In the genomic region with DNA sequence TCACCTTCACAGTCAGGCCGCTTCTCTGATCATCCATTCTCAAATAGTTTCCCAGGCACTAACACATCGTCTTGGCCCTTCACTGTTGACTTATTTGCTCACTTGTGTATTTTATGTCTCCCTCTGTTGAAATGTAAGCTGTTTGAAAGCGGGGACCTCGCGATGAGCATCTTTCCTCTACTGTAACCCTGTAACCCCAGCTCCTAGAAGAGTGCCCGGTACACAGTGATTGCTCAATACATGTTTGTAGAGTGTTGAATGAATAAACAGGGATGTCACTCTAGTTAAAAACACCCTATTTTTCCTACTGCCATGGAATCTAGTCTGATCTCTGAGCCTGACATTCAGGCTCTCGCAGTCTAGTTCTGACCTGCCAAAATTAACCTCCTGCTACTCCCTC, we compare ENCODE assay signal across 25 cellular contexts.
"Had no signal": no experiment of that assay in that cellular context is flagged by ENCODE, and none has a peak within 500 bp of the region (broad histone marks: within the 10 kb centered on the region; RNA-seq: fewer than 3 reads in every experiment).

No MANE protein-coding gene starts in this region.

- H3K27ac ChIP-seq: adrenal gland, body of pancreas, breast epithelium, SJCRH30, SK-N-MC had no signal

- H3K4me3 ChIP-seq: adrenal gland, body of pancreas, breast epithelium, SJCRH30, SK-N-MC had no signal

- H3K9me3 ChIP-seq: adrenal gland, body of pancreas, breast epithelium, SJCRH30 had no signal

- H3K4me1 ChIP-seq: adrenal gland, body of pancreas, breast epithelium, SJCRH30 had no signal

- DNase-seq: activated CD4-positive, alpha-beta T cell treated with anti-CD3 and anti-CD28 coated beads for 36 hours; activated CD4-positive, alpha-beta T cell treated with anti-CD3 and anti-CD28 coated beads, Interleukin-2, amount 10 ng/mL, durations not matched to agents 7 days and 5 days; activated CD4-positive, alpha-beta T cell treated with anti-CD3 and anti-CD28 coated beads, Interleukin-2, amount 50 U/mL, for 48 hours; activated CD8-positive, alpha-beta T cell treated with anti-CD3 and anti-CD28 coated beads, Interleukin-2, amount 10 ng/mL, durations not matched to agents 7 days and 5 days; activated gamma-delta T cell treated with Interleukin-2 at 50 U/mL for 16 hours; activated naive CD4-positive, alpha-beta T cell treated with anti-CD3 and anti-CD28 coated beads for 36 hours; activated T-cell treated with anti-CD3 and anti-CD28 coated beads, Interleukin-2, amount 50 U/mL, for 24 hours; adrenal gland; body of pancreas; NCI-H1105 treated with DMSO at 0.1 percent for 48 hours; NCI-H1436; NCI-H1694; NCI-H1930; NCI-H2081 treated with DMSO at 0.1 percent for 48 hours; NCI-H345; NCI-H524 treated with DMSO at 0.1 percent for 48 hours; NK-92 treated with Interleukin-12 subunit alpha and Interleukin-12 subunit beta, amount 100 ng/mL, for 24 hours; SHP77; SJCRH30 had no signal

- H3K27me3 ChIP-seq: adrenal gland, body of pancreas, breast epithelium, SJCRH30 had no signal

- ATAC-seq: activated CD4-positive, alpha-beta T cell treated with anti-CD3 and anti-CD28 coated beads for 36 hours; activated CD4-positive, CD25-positive, alpha-beta regulatory T cell treated with anti-CD3 and anti-CD28 coated beads, Interleukin-2, amount 50 U/mL, for 24 hours; activated CD8-positive, alpha-beta T cell treated with anti-CD3 and anti-CD28 coated beads, Interleukin-2, amount 10 ng/mL, durations not matched to agents 7 days and 5 days; activated naive CD4-positive, alpha-beta T cell treated with anti-CD3 and anti-CD28 coated beads, Interleukin-2, amount 50 U/mL, for 72 hours; body of pancreas; Panc1; WTC11 had no signal

- H3K36me3 ChIP-seq: adrenal gland, breast epithelium, SJCRH30 had no signal
